In the genomic region with DNA sequence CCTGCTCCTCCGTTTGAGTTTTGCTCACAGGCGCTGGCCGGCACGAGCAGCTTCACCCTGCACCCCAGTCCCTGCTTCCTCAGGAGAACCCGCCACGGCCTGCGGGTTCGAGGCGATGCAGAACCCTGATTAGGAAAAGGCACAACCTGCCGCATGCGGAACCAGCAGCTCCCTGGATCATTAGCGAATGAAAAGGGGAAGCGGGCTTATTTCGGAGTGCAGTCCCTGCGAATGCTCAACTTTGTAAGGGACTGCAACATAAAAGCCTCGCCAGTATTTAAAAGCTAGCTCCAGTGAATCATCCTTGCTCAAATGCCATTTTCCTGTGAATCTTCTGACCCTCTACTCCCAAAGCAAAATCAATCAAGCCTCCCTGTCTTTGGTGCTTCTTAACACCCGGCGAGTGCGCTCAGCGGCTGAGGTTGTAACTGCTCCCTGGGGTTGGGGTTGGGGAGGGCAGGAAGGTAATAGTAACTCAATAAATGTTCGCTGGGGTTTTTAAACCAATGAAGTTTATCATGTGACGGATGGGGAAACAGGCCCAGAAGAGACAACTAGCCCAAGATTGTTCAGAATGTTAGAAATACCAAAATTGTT, we compare ENCODE assay signal across 8 cellular contexts. TPM values are rescaled to one million over a fixed set of nuclear protein-coding genes. Genes with fewer than 3 reads are reported as not detected.
DNase-seq lines count a peak whose midpoint lies in the region; ATAC-seq and TF ChIP-seq lines count a peak whose summit lies in the region.

No MANE protein-coding gene starts in this region.

- H3K9me3 ChIP-seq in endocrine pancreas (ENCODE audit: control insufficient read depth, low read length), result no peaks in the 10 kb centered on the region
- no peaks in the 10 kb centered on the region for H3K9me3 ChIP-seq in vagina

- H3K9ac ChIP-seq in endocrine pancreas (ENCODE audit: control insufficient read depth, insufficient read depth, low read length), result peak overlapping the region; percentile 65

- peak overlapping the region; percentile 95 to 96 for H3K27ac Mint-ChIP-seq in natural killer cell

- H3K36me3 Mint-ChIP-seq in natural killer cell, result no peaks in the 10 kb centered on the region

- no peaks in the 10 kb centered on the region for H3K4me1 ChIP-seq in endocrine pancreas (ENCODE audit: control insufficient read depth, insufficient read depth, low read length)
- H3K4me1 ChIP-seq in vagina, result peaks cover 36% of the 10 kb centered on the region

- H3K36me3 ChIP-seq in endocrine pancreas (ENCODE audit: control insufficient read depth, insufficient read depth, low read length) (no peaks in the 10 kb centered on the region), vagina (no peaks in the 10 kb centered on the region)

- intact Hi-C loops in natural killer cell (cut with micrococcal nuclease) (loop anchor here (5.0 kb wide), 1 partner anchor 139 kb away; no protein-coding TSS in a partner anchor), vagina (cut with DNase I) (no loop called here)

- peak overlapping the region; percentile 96 for H3K27ac ChIP-seq in vagina

- ATAC-seq in HG03135 (IDR thresholded peaks at IDR 0.05; ENCODE audit: unreplicated experiment) (peak; percentile 24), natural killer cell (peak in 1 of 3 donors; percentile 34)

- peaks cover 33 to 39% of the 10 kb centered on the region in 2 donors for H3K4me1 Mint-ChIP-seq in natural killer cell

- peak overlapping the region; percentile 98 for H3K4me3 Mint-ChIP-seq in natural killer cell

- TF ChIP-seq POLR2A in vagina (IDR thresholded peaks at IDR 0.05), result no peak

- no peaks in the 10 kb centered on the region for H3K27me3 Mint-ChIP-seq in natural killer cell (ENCODE audit: low read depth in 2 of 2)

- H3K4me3 ChIP-seq in endocrine pancreas (ENCODE audit: control insufficient read depth, insufficient read depth, low read length) (peak overlapping the region; percentile 62), vagina (peak overlapping the region; percentile 99 to 100)

- peaks cover 0 to 2% of the 10 kb centered on the region in 2 donors for H3K9me3 Mint-ChIP-seq in natural killer cell

- TF ChIP-seq CTCF in natural killer cell (IDR thresholded peaks at IDR 0.05) (no peak), vagina (IDR thresholded peaks at IDR 0.05) (no peak)

- DNase-seq in activated T-cell treated with anti-CD3 and anti-CD28 coated beads for 48 hours (ENCODE audit: low read depth) (peak; percentile 18), T-helper 9 cell (peak; percentile 8), natural killer cell (peak; percentile 19), vagina (ENCODE audit: extremely low spot score in 2 of 2) (no peak), NK-92 (lab: John Stamatoyannopoulos, UW; ENCODE audit: unreplicated experiment) (no peak)
- DNase-seq in activated T-cell treated with anti-CD3 and anti-CD28 coated beads, Interleukin-2, amount 50 U/mL, for 48 hours, result no peak

- peaks cover 4% of the 10 kb centered on the region for H3K27me3 ChIP-seq in endocrine pancreas (ENCODE audit: control insufficient read depth, insufficient read depth, low read length)
- H3K27me3 ChIP-seq in vagina, result no peaks in the 10 kb centered on the region

RNA-seq across cellular contexts. Expression of gene AKAP10, which starts 0.7 kb away (rescaled TPM):
- total RNA-seq in natural killer cell, result 10 to 100 TPM; 46.2 to 60.9 (median 48.6) TPM
- total RNA-seq in vagina, result 23.3 TPM

RNA-seq across cellular contexts. Expression of gene SPECC1, which starts 30.9 kb away (rescaled TPM):
- 10 to 100 TPM; 29.3 to 45.1 (median 37.2) TPM for total RNA-seq in natural killer cell
- total RNA-seq in vagina, result 25.3 TPM

Comparison
In these comparisons a context has a peak if more than half of its experiments do, and no peak if none do; other contexts are left out.
1. DNase-seq: peak in activated T-cell treated with anti-CD3 and anti-CD28 coated beads for 48 hours (single experiment), T-helper 9 cell (single experiment) and natural killer cell (single experiment); none in activated T-cell treated with anti-CD3 and anti-CD28 coated beads, Interleukin-2, amount 50 U/mL, for 48 hours (0 of 2), vagina (0 of 2) and NK-92 (single experiment).